ENCODE assay signal across 35 cellular contexts in the genomic region with DNA sequence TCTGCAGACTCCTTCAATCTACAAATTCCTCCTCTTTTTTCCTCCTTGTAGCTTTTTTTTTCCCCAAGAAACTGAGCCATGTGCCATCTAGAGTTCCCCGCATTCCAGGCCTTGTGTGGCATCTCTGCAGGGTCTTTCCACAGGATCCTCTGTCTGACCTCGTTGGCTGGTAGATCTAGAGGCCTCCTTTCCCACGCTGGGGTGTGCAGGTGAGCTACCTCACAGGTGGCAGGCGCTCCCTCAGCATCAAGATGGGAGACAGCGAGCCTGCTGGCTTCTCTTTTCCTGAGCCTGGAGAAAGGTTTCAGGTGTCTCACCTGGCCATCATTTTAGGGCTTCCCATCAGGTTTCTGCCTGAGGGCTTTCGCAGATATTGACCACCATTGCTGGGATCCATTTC. TPM values are rescaled to one million over a fixed set of nuclear protein-coding genes. Genes with fewer than 3 reads are reported as not detected.
"Had no signal": no experiment of that assay in that cellular context is flagged by ENCODE, and none has a peak within 500 bp of the region (broad histone marks: within the 10 kb centered on the region; RNA-seq: fewer than 3 reads in every experiment).

No MANE protein-coding gene starts in this region.

- H2AFZ ChIP-seq: hepatocyte had no signal

- DNase-seq: activated B cell treated with CpG ODN at 0.5 μM for 24 hours; activated CD4-positive, alpha-beta T cell treated with anti-CD3 and anti-CD28 coated beads for 48 hours; activated CD4-positive, alpha-beta T cell treated with anti-CD3 and anti-CD28 coated beads, Interleukin-2, amount 50 U/mL, for 1 hour; activated CD4-positive, alpha-beta T cell treated with anti-CD3 and anti-CD28 coated beads, Interleukin-2, amount 50 U/mL, for 48 hours; activated CD8-positive, alpha-beta memory T cell treated with anti-CD3 and anti-CD28 coated beads, Interleukin-2, amount 50 U/mL, for 48 hours; activated CD8-positive, alpha-beta T cell treated with anti-CD3 and anti-CD28 coated beads for 36 hours; activated gamma-delta T cell; activated naive CD4-positive, alpha-beta T cell; activated naive CD4-positive, alpha-beta T cell treated with anti-CD3 and anti-CD28 coated beads, Interleukin-2, amount 10 ng/mL, durations not matched to agents 7 days and 5 days; activated naive CD8-positive, alpha-beta T cell treated with anti-CD3 and anti-CD28 coated beads, Interleukin-2, amount 10 ng/mL, durations not matched to agents 7 days and 5 days; activated T-cell treated with anti-CD3 and anti-CD28 coated beads for 4 hours; activated T-cell treated with anti-CD3 and anti-CD28 coated beads, Interleukin-2, amount 50 U/mL, for 24 hours; activated T-cell treated with anti-CD3 and anti-CD28 coated beads, Interleukin-2, amount 50 U/mL, for 72 hours; central memory CD4-positive, alpha-beta T cell; cerebellar nuclear complex; colonic mucosa; effector memory CD4-positive, alpha-beta T cell; erythroblast; foreskin keratinocyte; gastrocnemius medialis; glutamatergic neuron; heart left ventricle; T1000; WERI-Rb-1 had no signal

- H3K4me2 ChIP-seq: hepatocyte had no signal

- H3K36me3 Mint-ChIP-seq: activated naive CD4-positive, alpha-beta T cell treated with anti-CD3 and anti-CD28 coated beads, Interleukin-2, amount 10 ng/mL, durations not matched to agents 7 days and 5 days; activated naive CD8-positive, alpha-beta T cell treated with anti-CD3 and anti-CD28 coated beads, Interleukin-2, amount 10 ng/mL, durations not matched to agents 7 days and 5 days; brain had no signal

- H3K27ac Mint-ChIP-seq: activated B cell treated with CpG ODN at 0.5 μM for 24 hours; activated CD8-positive, alpha-beta T cell treated with anti-CD3 and anti-CD28 coated beads for 36 hours; activated naive CD4-positive, alpha-beta T cell treated with anti-CD3 and anti-CD28 coated beads, Interleukin-2, amount 10 ng/mL, durations not matched to agents 7 days and 5 days; activated naive CD4-positive, alpha-beta T cell treated with anti-CD3 and anti-CD28 coated beads, Interleukin-2, amount 50 U/mL, for 72 hours; activated naive CD8-positive, alpha-beta T cell treated with anti-CD3 and anti-CD28 coated beads, Interleukin-2, amount 10 ng/mL, durations not matched to agents 7 days and 5 days; activated T-cell treated with anti-CD3 and anti-CD28 coated beads, Interleukin-2, amount 50 U/mL, for 24 hours; activated T-cell treated with anti-CD3 and anti-CD28 coated beads, Interleukin-2, amount 50 U/mL, for 72 hours; brain had no signal

- H3K79me2 ChIP-seq: hepatocyte had no signal

- ATAC-seq: activated CD4-positive, CD25-positive, alpha-beta regulatory T cell treated with anti-CD3 and anti-CD28 coated beads, Interleukin-2, amount 50 U/mL, for 24 hours; activated CD8-positive, alpha-beta T cell treated with anti-CD3 and anti-CD28 coated beads for 36 hours; activated naive CD4-positive, alpha-beta T cell treated with anti-CD3 and anti-CD28 coated beads, Interleukin-2, amount 50 U/mL, for 72 hours; activated T-cell treated with anti-CD3 and anti-CD28 coated beads, Interleukin-2, amount 50 U/mL, for 72 hours; foreskin keratinocyte; gastrocnemius medialis; heart left ventricle had no signal

- H3K36me3 ChIP-seq: ascending aorta, breast epithelium, cardiac muscle cell, colonic mucosa, esophagus muscularis mucosa, gastrocnemius medialis, heart left ventricle, WERI-Rb-1 had no signal

- H3K4me1 Mint-ChIP-seq: activated naive CD4-positive, alpha-beta T cell treated with anti-CD3 and anti-CD28 coated beads, Interleukin-2, amount 10 ng/mL, durations not matched to agents 7 days and 5 days; activated naive CD8-positive, alpha-beta T cell treated with anti-CD3 and anti-CD28 coated beads, Interleukin-2, amount 10 ng/mL, durations not matched to agents 7 days and 5 days; brain had no signal

- H3K9me3 ChIP-seq: colonic mucosa had no signal

- H3K27me3 ChIP-seq: ascending aorta, breast epithelium, cardiac muscle cell, colonic mucosa, esophagus muscularis mucosa, gastrocnemius medialis, heart left ventricle, hepatocyte had no signal

- H3K4me3 ChIP-seq: ascending aorta, breast epithelium, cardiac muscle cell, colonic mucosa, esophagus muscularis mucosa, gastrocnemius medialis, heart left ventricle, hepatocyte had no signal

- H3K4me1 ChIP-seq: ascending aorta, breast epithelium, colonic mucosa, esophagus muscularis mucosa, foreskin keratinocyte, gastrocnemius medialis had no signal

- H3K27ac ChIP-seq: ascending aorta, breast epithelium, cardiac muscle cell, colonic mucosa, esophagus muscularis mucosa, foreskin keratinocyte, gastrocnemius medialis, heart left ventricle, hepatocyte, WERI-Rb-1 had no signal

- H3K27me3 Mint-ChIP-seq: activated B cell treated with CpG ODN at 0.5 μM for 24 hours; activated CD8-positive, alpha-beta T cell treated with anti-CD3 and anti-CD28 coated beads for 36 hours; activated T-cell treated with anti-CD3 and anti-CD28 coated beads, Interleukin-2, amount 50 U/mL, for 24 hours had no signal

- H3K4me3 Mint-ChIP-seq: activated B cell treated with CpG ODN at 0.5 μM for 24 hours; activated CD8-positive, alpha-beta T cell treated with anti-CD3 and anti-CD28 coated beads for 36 hours; activated naive CD4-positive, alpha-beta T cell treated with anti-CD3 and anti-CD28 coated beads, Interleukin-2, amount 10 ng/mL, durations not matched to agents 7 days and 5 days; activated naive CD8-positive, alpha-beta T cell treated with anti-CD3 and anti-CD28 coated beads, Interleukin-2, amount 10 ng/mL, durations not matched to agents 7 days and 5 days; activated T-cell treated with anti-CD3 and anti-CD28 coated beads, Interleukin-2, amount 50 U/mL, for 24 hours; activated T-cell treated with anti-CD3 and anti-CD28 coated beads, Interleukin-2, amount 50 U/mL, for 72 hours; brain had no signal

RNA-seq across cellular contexts. Expression of a gene that starts 47.8 kb away (rescaled TPM):
- total RNA-seq: activated CD8-positive, alpha-beta memory T cell treated with anti-CD3 and anti-CD28 coated beads for 36 hours; activated CD8-positive, alpha-beta T cell treated with anti-CD3 and anti-CD28 coated beads for 36 hours; activated naive CD8-positive, alpha-beta T cell treated with anti-CD3 and anti-CD28 coated beads, Interleukin-2, amount 10 ng/mL, durations not matched to agents 7 days and 5 days; activated T-cell treated with anti-CD3 and anti-CD28 coated beads, Interleukin-2, amount 50 U/mL, for 72 hours; ascending aorta; colonic mucosa; foreskin keratinocyte; T-helper 1 cell treated with Interleukin-12 subunit alpha and Interleukin-12 subunit beta and Interleukin-4 antibody, amounts not matched to agents 30 ng/mL and 1 ng/mL, for 36 hours; T-helper 2 cell treated with Interferon-gamma antibody and Interleukin-4, amounts not matched to agents 100 ng/mL and 5 ng/mL, for 36 hours had no signal
- polyA plus RNA-seq: cardiac muscle cell, foreskin keratinocyte had no signal
